Comparison of ENCODE assay signal across 1 cellular context in the genomic region with DNA sequence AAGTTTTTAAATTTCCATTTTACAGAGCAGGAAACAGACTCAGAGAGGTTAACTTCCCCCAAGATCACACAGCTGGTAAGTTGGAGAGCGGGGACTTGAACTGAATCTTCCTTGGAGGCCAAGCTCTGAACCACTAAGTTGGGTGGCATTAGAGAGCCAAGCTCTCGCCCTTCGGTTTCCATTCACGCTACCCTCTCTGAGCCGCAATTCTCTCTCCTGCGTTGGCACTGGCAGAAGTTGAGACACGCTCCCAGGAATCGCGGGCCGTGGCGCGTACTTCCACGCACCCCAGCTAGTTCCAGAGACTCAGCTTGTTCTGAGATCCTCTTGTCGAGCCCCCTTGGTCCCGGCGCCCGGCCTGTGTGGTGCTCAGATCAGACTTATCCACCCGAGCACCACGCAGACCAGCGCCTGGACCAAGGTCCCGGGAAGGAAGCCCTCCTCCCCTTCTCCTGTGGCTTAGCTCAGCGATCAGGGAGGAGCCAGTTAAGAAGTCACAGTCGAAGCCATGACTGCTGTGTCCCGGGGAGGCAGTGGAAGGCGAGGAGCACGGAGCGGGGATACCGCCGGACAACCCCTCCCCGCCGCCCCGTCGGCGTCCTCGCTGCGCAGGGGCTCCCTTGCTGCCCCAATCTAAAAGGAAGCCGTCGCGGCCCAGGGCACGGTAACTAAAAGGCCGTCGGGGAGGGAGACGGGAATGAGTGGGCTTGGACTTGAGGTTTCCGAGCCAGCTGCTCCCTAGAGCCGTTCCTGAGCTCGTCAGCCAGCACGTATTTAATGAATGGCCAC.
TF ChIP-seq lines count a peak whose summit lies in the region.

No MANE protein-coding gene starts in this region.

TF ChIP-seq in IMR-90, 13 proteins besides CTCF, POLR2A, EP300 and RAD21 (continued from another document):
- TF ChIP-seq MAFK (IDR thresholded peaks at IDR 0.05; ENCODE audit: low read depth, low read length) (no peak), SMC3 (IDR thresholded peaks at IDR 0.05; ENCODE audit: low read depth, low read length) (no peak), MXI1 (IDR thresholded peaks at IDR 0.05; ENCODE audit: borderline replicate concordance, low read depth, low read length) (no peak), CHD1 (IDR thresholded peaks at IDR 0.05; ENCODE audit: low read depth, low read length) (no peak), RFX5 (IDR thresholded peaks at IDR 0.05; ENCODE audit: low read depth, low read length) (no peak), BHLHE40 (IDR thresholded peaks at IDR 0.05; ENCODE audit: low read depth, low read length) (no peak), RCOR1 (IDR thresholded peaks at IDR 0.05; ENCODE audit: insufficient replicate concordance, low read length) (no peak)
